Comparison of ENCODE assay signal across 27 cellular contexts in the genomic region with DNA sequence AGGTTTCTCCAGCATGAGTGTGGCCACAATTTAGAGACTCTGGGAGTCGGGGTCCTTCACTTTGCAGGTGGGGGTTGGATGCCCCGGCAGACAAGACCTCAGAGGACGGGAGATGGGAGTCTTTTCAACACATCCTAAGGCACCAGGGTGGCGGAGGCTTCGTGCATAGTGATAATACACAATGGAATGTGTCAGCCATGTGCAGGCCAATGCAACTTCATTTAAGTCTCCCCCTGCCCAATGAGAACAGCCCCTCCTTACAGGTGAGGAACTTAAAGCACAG.
"Had no signal": no experiment of that assay in that cellular context is flagged by ENCODE, and none has a peak within 500 bp of the region (broad histone marks: within the 10 kb centered on the region; RNA-seq: fewer than 3 reads in every experiment).

No MANE protein-coding gene starts in this region.

- H3K4me2 ChIP-seq: hepatocyte, smooth muscle cell had no signal

- H3K27ac ChIP-seq: heart right ventricle, hepatocyte, left lung, neutrophil, pancreas, psoas muscle, right lobe of liver, testis, thyroid gland, transverse colon, upper lobe of left lung had no signal

- H3K4me3 Mint-ChIP-seq: mesothelial cell of epicardium; naive B cell; natural killer cell; nephron progenitor cell; stimulated activated memory B cell treated with anti-CD40 and anti-IgM and Interleukin-4, amounts not matched to agents 10 μg/mL and 1 μg/mL and 100 μg/mL, for 72 hours; stimulated activated naive CD8-positive, alpha-beta T cell treated with anti-CD3 and anti-CD28 coated beads, Interleukin-15, amount 100 ng/mL, for 72 hours had no signal

- H2AFZ ChIP-seq: hepatocyte had no signal

- H3K4me1 ChIP-seq: left lung, pancreas, psoas muscle, thyroid gland, transverse colon, upper lobe of left lung had no signal

- H3K4me1 Mint-ChIP-seq: natural killer cell; stimulated activated memory B cell treated with anti-CD40 and anti-IgM and Interleukin-4, amounts not matched to agents 10 μg/mL and 1 μg/mL and 100 μg/mL, for 72 hours; stimulated activated naive CD8-positive, alpha-beta T cell treated with anti-CD3 and anti-CD28 coated beads, Interleukin-15, amount 100 ng/mL, for 72 hours had no signal

- H3K9me3 Mint-ChIP-seq: mesothelial cell of epicardium; naive B cell; natural killer cell; nephron progenitor cell; stimulated activated memory B cell treated with anti-CD40 and anti-IgM and Interleukin-4, amounts not matched to agents 10 μg/mL and 1 μg/mL and 100 μg/mL, for 72 hours; stimulated activated naive CD8-positive, alpha-beta T cell treated with anti-CD3 and anti-CD28 coated beads, Interleukin-15, amount 100 ng/mL, for 72 hours had no signal

- ATAC-seq: heart right ventricle; left colon; left lung; natural killer cell; pancreas; psoas muscle; stimulated activated memory B cell treated with anti-CD40 and anti-IgM and Interleukin-4, amounts not matched to agents 10 μg/mL and 1 μg/mL and 100 μg/mL, for 72 hours; stimulated activated naive CD8-positive, alpha-beta T cell treated with anti-CD3 and anti-CD28 coated beads, Interleukin-15, amount 100 ng/mL, for 72 hours had no signal

- H3K36me3 Mint-ChIP-seq: mesothelial cell of epicardium; naive B cell; natural killer cell; stimulated activated memory B cell treated with anti-CD40 and anti-IgM and Interleukin-4, amounts not matched to agents 10 μg/mL and 1 μg/mL and 100 μg/mL, for 72 hours had no signal

- H3K9me3 ChIP-seq: heart right ventricle, left lung, neutrophil, pancreas, psoas muscle, right lobe of liver, testis, thyroid gland, transverse colon, upper lobe of left lung, vagina had no signal

- H3K27me3 ChIP-seq: hepatocyte, pancreas, right lobe of liver, testis, thyroid gland, upper lobe of left lung, vagina had no signal

- DNase-seq: heart right ventricle; left colon; left lung; naive B cell; natural killer cell; nephron progenitor cell; occipital lobe; psoas muscle; right lobe of liver; stimulated activated CD4-positive, alpha-beta T cell treated with anti-CD3 and anti-CD28 coated beads, Interleukin-1b, Interleukin-23, amount 100 ng/mL, for 48 hours; stimulated activated CD4-positive, alpha-beta T cell treated with anti-CD3 and anti-CD28 coated beads, Interleukin-2, amount 100 ng/mL, for 48 hours; stimulated activated CD4-positive, alpha-beta T cell treated with anti-CD3 and anti-CD28 coated beads, Interleukin-4, amount 100 ng/mL, for 4 hours; stimulated activated CD8-positive, alpha-beta memory T cell treated with anti-CD3 and anti-CD28 coated beads, Interleukin-4, amount 100 ng/mL, for 48 hours; stimulated activated naive CD4-positive, alpha-beta T cell treated with Interleukin-2 at 50 U/mL for 16 hours; stimulated activated naive CD8-positive, alpha-beta T cell treated with anti-CD3 and anti-CD28 coated beads, Interleukin-15, amount 100 ng/mL, for 72 hours; testis; thyroid gland had no signal

- H3K27ac Mint-ChIP-seq: mesothelial cell of epicardium; natural killer cell; nephron progenitor cell; stimulated activated memory B cell treated with anti-CD40 and anti-IgM and Interleukin-4, amounts not matched to agents 10 μg/mL and 1 μg/mL and 100 μg/mL, for 72 hours had no signal

- H3K4me3 ChIP-seq: heart right ventricle, hepatocyte, left lung, lung, pancreas, psoas muscle, right lobe of liver, smooth muscle cell, testis, thyroid gland, transverse colon, upper lobe of left lung, vagina had no signal

- H3K36me3 ChIP-seq: heart right ventricle, left lung, neutrophil, pancreas, right lobe of liver, thyroid gland, transverse colon, upper lobe of left lung, vagina had no signal
